1 cellular context compared by ENCODE assay signal in the genomic region with DNA sequence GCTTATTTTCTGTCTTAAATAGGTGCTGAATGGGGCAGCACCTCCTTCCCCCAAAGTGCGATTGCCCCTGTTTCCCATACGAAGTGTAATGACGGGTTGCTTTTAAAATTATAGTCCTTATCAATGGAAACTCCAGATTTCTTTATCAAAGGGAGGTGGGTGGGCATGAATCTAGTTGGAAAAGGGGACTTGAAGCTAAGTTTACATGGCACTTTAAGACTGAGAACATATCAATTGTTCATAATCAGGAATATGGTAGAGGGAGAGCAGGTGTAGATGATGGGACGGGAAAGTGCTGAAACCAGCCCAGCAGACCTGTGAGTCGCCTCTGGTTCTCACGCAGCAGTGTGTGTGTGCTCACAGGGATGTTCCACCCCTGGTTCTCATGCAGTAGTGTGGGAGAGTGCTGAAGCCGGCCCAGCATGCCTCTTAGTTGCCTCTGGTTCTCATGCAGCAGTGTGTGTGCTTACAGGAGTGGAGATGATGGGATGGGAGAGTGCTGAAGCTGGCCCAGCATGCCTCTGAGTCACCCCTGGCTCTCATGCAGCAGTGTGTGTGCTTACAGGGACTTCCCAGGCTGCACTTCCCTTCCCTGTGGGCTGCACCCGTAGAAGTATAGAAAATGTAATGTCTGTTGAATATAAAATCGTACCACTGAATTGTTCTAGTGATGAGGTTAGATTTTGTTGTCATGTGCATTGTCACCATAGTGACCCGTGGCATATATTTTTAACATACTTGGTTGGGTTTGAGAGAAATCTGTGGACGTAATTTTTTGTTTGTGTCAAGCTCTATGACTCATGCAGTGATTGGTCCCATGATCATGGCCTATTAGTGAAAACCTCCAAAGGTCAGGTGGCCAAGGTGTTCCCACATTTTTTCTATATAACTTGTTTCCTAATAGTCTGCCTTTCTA.
TF ChIP-seq lines count a peak whose summit lies in the region.

No MANE protein-coding gene starts in this region.

TF ChIP-seq in SK-N-SH, 30 proteins besides CTCF, POLR2A, EP300 and RAD21 (continued from another document):
- TF ChIP-seq, protein P1, sequence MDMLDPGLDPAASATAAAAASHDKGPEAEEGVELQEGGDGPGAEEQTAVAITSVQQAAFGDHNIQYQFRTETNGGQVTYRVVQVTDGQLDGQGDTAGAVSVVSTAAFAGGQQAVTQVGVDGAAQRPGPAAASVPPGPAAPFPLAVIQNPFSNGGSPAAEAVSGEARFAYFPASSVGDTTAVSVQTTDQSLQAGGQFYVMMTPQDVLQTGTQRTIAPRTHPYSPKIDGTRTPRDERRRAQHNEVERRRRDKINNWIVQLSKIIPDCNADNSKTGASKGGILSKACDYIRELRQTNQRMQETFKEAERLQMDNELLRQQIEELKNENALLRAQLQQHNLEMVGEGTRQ (IDR thresholded peaks at IDR 0.05; ENCODE audit: borderline replicate concordance, low read depth, low read length), result no peak
- TF ChIP-seq YY1 (IDR thresholded peaks at IDR 0.05; ENCODE audit: low read depth) (no peak), GABPA (IDR thresholded peaks at IDR 0.05; ENCODE audit: low read depth) (no peak), RCOR1 (IDR thresholded peaks at IDR 0.05; ENCODE audit: low read length) (no peak)
- TF ChIP-seq, protein P2, sequence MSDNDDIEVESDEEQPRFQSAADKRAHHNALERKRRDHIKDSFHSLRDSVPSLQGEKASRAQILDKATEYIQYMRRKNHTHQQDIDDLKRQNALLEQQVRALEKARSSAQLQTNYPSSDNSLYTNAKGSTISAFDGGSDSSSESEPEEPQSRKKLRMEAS (IDR thresholded peaks at IDR 0.05; ENCODE audit: low read depth), result peak; percentile 72; the same call in 1 of the 2 replicates
TF ChIP-seq in SK-N-SH: peak in this region for 3.
